Comparison of ENCODE assay signal across 9 cellular contexts in the genomic region with DNA sequence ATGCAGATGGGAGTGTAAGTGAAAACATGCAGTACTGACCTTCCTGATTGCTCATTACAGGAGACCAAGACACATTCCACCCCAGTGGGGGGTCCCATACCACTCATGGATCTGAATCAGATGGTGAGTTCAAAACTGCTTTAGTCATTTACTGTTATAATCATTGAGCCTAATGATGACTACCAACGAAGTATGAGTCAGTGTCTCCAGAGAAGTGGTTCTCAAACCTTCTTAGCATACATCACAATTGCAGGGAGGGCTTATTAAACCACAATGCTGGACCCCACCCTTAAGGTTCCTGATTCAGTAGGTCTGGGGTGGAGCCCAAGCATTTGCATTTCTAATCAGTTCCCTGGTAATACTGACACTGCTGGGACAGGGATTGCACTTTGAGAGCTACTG.
DNase-seq lines count a peak whose midpoint lies in the region; ATAC-seq and TF ChIP-seq lines count a peak whose summit lies in the region.
"Had no signal": no experiment of that assay in that cellular context is flagged by ENCODE, and none has a peak within 500 bp of the region (broad histone marks: within the 10 kb centered on the region; RNA-seq: fewer than 3 reads in every experiment).

No MANE protein-coding gene starts in this region.

- H3K4me1 ChIP-seq in CD4-positive, CD25-positive, alpha-beta regulatory T cell (ENCODE audit: control insufficient read depth, insufficient read depth, low read length, poor library complexity, severe bottlenecking), result peaks cover 46% of the 10 kb centered on the region
- peaks cover 79% of the 10 kb centered on the region for H3K4me1 ChIP-seq in Panc1 (ENCODE audit: control insufficient read depth, insufficient read depth, low read length)

- DNase-seq in CD4-positive, CD25-positive, alpha-beta regulatory T cell, result peak in 1 of 3 donors; percentile 55
- DNase-seq in Panc1 (ENCODE audit: low read depth, low spot score), result peak; percentile 47
- no peak for DNase-seq in central memory CD8-positive, alpha-beta T cell (ENCODE audit: low spot score in 2 of 2)
- DNase-seq in omental fat pad (ENCODE audit: low spot score), result no peak
- no peak for DNase-seq in HuH-7 (ENCODE audit: low spot score)
- no peak for DNase-seq in mesenteric fat pad (ENCODE audit: low spot score)
- DNase-seq: NCI-H524 treated with DMSO at 0.1 percent for 48 hours had no signal

- TF ChIP-seq CTCF in Panc1 (IDR thresholded peaks at IDR 0.05) (no peak), omental fat pad (IDR thresholded peaks at IDR 0.05) (no peak)

- peak; percentile 54 to 60 for ATAC-seq in CD4-positive, CD25-positive, alpha-beta regulatory T cell (ENCODE audit: low read depth in 2 of 2)
- ATAC-seq in Panc1, result peak; percentile 11; the same call in 1 of the 2 replicates
- ATAC-seq in central memory CD8-positive, alpha-beta T cell (replicated peaks; ENCODE audit: extremely low read depth, poor library complexity, severe bottlenecking), result peak; percentile 8
- ATAC-seq in omental fat pad (ENCODE audit: low FRiP score), result peak; percentile 62
- ATAC-seq in GM21360 (IDR thresholded peaks at IDR 0.05; ENCODE audit: unreplicated experiment), result no peak
- ATAC-seq in GM21717 (IDR thresholded peaks at IDR 0.05; ENCODE audit: unreplicated experiment), result no peak

- H3K27me3 Mint-ChIP-seq in CD4-positive, CD25-positive, alpha-beta regulatory T cell, result no peaks in the 10 kb centered on the region
- H3K27me3 Mint-ChIP-seq in central memory CD8-positive, alpha-beta T cell, result no peaks in the 10 kb centered on the region

- in situ Hi-C loops in Panc1 (cut with HindIII; ENCODE audit: low pct_unique_long_range_greater_than_20kb, low sequenced_read_pairs), result no loop called here

- H3K27ac ChIP-seq in CD4-positive, CD25-positive, alpha-beta regulatory T cell (ENCODE audit: insufficient read depth, low read length, poor library complexity, severe bottlenecking), result peak overlapping the region; percentile 37
- H3K27ac ChIP-seq in Panc1 (ENCODE audit: low read length), result peak overlapping the region; percentile 67

- H3K4me3 ChIP-seq in CD4-positive, CD25-positive, alpha-beta regulatory T cell (ENCODE audit: low read depth, low read length), result peak overlapping the region; percentile 34
- H3K4me3 ChIP-seq in Panc1 (ENCODE audit: low read depth in 2 of 2, low read length in 2 of 2), result no peak overlapping the region

- CTCF ChIA-PET in Panc1 (lab: Charles Lee), result no interaction called here

- BruUV-seq in Panc1 (replicated peaks; lab: Mats Ljungman, UMichigan), result no TSS peak

- intact Hi-C loops in Panc1 (cut with micrococcal nuclease; ENCODE audit: unreplicated experiment), result no loop called here

- peaks cover 0 to 9% (median 0%) of the 10 kb centered on the region in 7 donors for H3K9me3 Mint-ChIP-seq in CD4-positive, CD25-positive, alpha-beta regulatory T cell
- no peaks in the 10 kb centered on the region for H3K9me3 Mint-ChIP-seq in central memory CD8-positive, alpha-beta T cell

- H3K9me3 ChIP-seq in CD4-positive, CD25-positive, alpha-beta regulatory T cell (ENCODE audit: control insufficient read depth in 2 of 2, low read length in 2 of 2), result peaks cover 2 to 3% of the 10 kb centered on the region in 2 experiments
- H3K9me3 ChIP-seq in Panc1 (ENCODE audit: control insufficient read depth, insufficient read depth, low read depth, low read length), result no peaks in the 10 kb centered on the region

- H3K36me3 ChIP-seq in CD4-positive, CD25-positive, alpha-beta regulatory T cell (ENCODE audit: control insufficient read depth, insufficient read depth, low read length), result peaks cover 89% of the 10 kb centered on the region
- peaks cover 57% of the 10 kb centered on the region for H3K36me3 ChIP-seq in Panc1 (ENCODE audit: control insufficient read depth, insufficient read depth, low read length)

- POLR2A ChIA-PET in Panc1 (lab: Charles Lee), result no interaction called here

- peaks cover 83% of the 10 kb centered on the region for H3K36me3 Mint-ChIP-seq in CD4-positive, CD25-positive, alpha-beta regulatory T cell
- peaks cover 80% of the 10 kb centered on the region for H3K36me3 Mint-ChIP-seq in central memory CD8-positive, alpha-beta T cell (ENCODE audit: insufficient read depth)

- H3K27me3 ChIP-seq in CD4-positive, CD25-positive, alpha-beta regulatory T cell (ENCODE audit: control insufficient read depth, insufficient read depth, low read length), result no peaks in the 10 kb centered on the region
- H3K27me3 ChIP-seq in Panc1 (ENCODE audit: control insufficient read depth, insufficient read depth, low read length), result no peaks in the 10 kb centered on the region

- peaks cover 50 to 80% (median 65%) of the 10 kb centered on the region in 4 donors for H3K4me1 Mint-ChIP-seq in CD4-positive, CD25-positive, alpha-beta regulatory T cell
- peaks cover 56% of the 10 kb centered on the region for H3K4me1 Mint-ChIP-seq in central memory CD8-positive, alpha-beta T cell

- peak overlapping the region in 3 of 4 donors; percentile 33 to 66 (median 61) for H3K4me3 Mint-ChIP-seq in CD4-positive, CD25-positive, alpha-beta regulatory T cell
- no peak overlapping the region for H3K4me3 Mint-ChIP-seq in central memory CD8-positive, alpha-beta T cell

- peak overlapping the region; percentile 87 to 95 (median 90) for H3K27ac Mint-ChIP-seq in CD4-positive, CD25-positive, alpha-beta regulatory T cell
- H3K27ac Mint-ChIP-seq in central memory CD8-positive, alpha-beta T cell (ENCODE audit: low read depth), result peak overlapping the region; percentile 77

Comparison
In these comparisons a context has a peak if more than half of its experiments do, and no peak if none do; other contexts are left out.
1. ATAC-seq: peak in CD4-positive, CD25-positive, alpha-beta regulatory T cell (2 of 2), Panc1 (single experiment), central memory CD8-positive, alpha-beta T cell (single experiment) and omental fat pad (single experiment); none in GM21360 (single experiment) and GM21717 (single experiment).